22 cellular contexts compared by ENCODE assay signal in the genomic region with DNA sequence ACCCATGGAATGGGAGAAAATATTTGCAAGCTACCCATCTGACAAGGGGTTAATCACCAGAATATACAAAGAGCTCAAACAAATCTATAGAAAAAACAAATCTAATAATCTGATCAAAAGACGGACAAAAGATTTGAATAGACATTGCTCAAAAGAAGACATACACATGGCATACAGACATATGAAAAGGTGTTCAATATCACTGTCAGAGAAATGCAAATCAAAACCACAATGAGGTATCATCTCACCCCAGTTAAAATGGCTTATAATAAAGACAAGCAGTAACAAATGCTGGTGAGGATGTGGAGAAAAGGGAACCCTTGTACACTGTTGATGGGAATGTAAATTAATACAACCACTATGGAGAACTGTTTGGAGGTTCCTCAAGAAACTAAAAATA.
A peak's percentile ranks its signal among the peaks of the same experiment; 100 is the strongest.
DNase-seq lines count a peak whose midpoint lies in the region; ATAC-seq, FAIRE-seq and TF ChIP-seq lines count a peak whose summit lies in the region.
"Had no signal": no experiment of that assay in that cellular context is flagged by ENCODE, and none has a peak within 500 bp of the region (broad histone marks: within the 10 kb centered on the region; RNA-seq: fewer than 3 reads in every experiment).

No MANE protein-coding gene starts in this region.

- H3K27me3 Mint-ChIP-seq in astrocyte (ENCODE audit: low read depth, unreplicated experiment) (no peaks in the 10 kb centered on the region), nephron progenitor cell (ENCODE audit: low read depth, poor library complexity) (peaks cover 6% of the 10 kb centered on the region), chondrocyte (ENCODE audit: low read depth) (no peaks in the 10 kb centered on the region)
- H3K27me3 Mint-ChIP-seq: B cell; CD4-positive, alpha-beta T cell had no signal

- H3K4me3 Mint-ChIP-seq in astrocyte (ENCODE audit: unreplicated experiment) = no peak overlapping the region
- H3K4me3 Mint-ChIP-seq in nephron progenitor cell = no peak overlapping the region
- no peak overlapping the region for H3K4me3 Mint-ChIP-seq in chondrocyte (ENCODE audit: unreplicated experiment)
- H3K4me3 Mint-ChIP-seq: B cell; CD4-positive, alpha-beta T cell; CD8-positive, alpha-beta T cell had no signal

- H3K4me1 ChIP-seq in astrocyte (ENCODE audit: insufficient read depth, low read length) = no peaks in the 10 kb centered on the region
- H3K4me1 ChIP-seq in aorta (ENCODE audit: control insufficient read depth in 1 of 2, insufficient read depth in 2 of 2, low read length in 2 of 2) = no peaks in the 10 kb centered on the region
- H3K4me1 ChIP-seq: A549, Caco-2 had no signal

- H2AFZ ChIP-seq in astrocyte (ENCODE audit: low read depth, low read length) = no peak overlapping the region

- peaks cover 5% of the 10 kb centered on the region for H3K9me3 Mint-ChIP-seq in astrocyte (ENCODE audit: unreplicated experiment)
- H3K9me3 Mint-ChIP-seq in nephron progenitor cell = peaks cover 29% of the 10 kb centered on the region
- H3K9me3 Mint-ChIP-seq in chondrocyte (ENCODE audit: low read depth) = no peaks in the 10 kb centered on the region
- H3K9me3 Mint-ChIP-seq: CD4-positive, alpha-beta T cell; CD8-positive, alpha-beta T cell had no signal

- no peak for TF ChIP-seq CTCF in astrocyte (IDR thresholded peaks at IDR 0.05; ENCODE audit: insufficient read depth, low read depth, low read length)
- TF ChIP-seq CTCF in nephron progenitor cell (IDR thresholded peaks at IDR 0.05) = no peak
- no peak for TF ChIP-seq CTCF in chondrocyte (IDR thresholded peaks at IDR 0.05)

- 83 to 98% methylated on average over 1 of the region's 1 CpG for WGBS in aorta, 2 donors

- ATAC-seq in GM18867 (IDR thresholded peaks at IDR 0.05; ENCODE audit: unreplicated experiment) = peak; percentile 78
- ATAC-seq in aorta (ENCODE audit: low FRiP score) = no peak
- ATAC-seq: A549; CD8-positive, alpha-beta T cell had no signal

- H3K4me1 Mint-ChIP-seq in astrocyte (ENCODE audit: low read depth, unreplicated experiment) (no peaks in the 10 kb centered on the region), nephron progenitor cell (no peaks in the 10 kb centered on the region), chondrocyte (ENCODE audit: low read depth) (no peaks in the 10 kb centered on the region)

- H3K9me3 ChIP-seq in astrocyte (ENCODE audit: insufficient read depth, low read depth, low read length) (no peaks in the 10 kb centered on the region), aorta (ENCODE audit: control insufficient read depth, low read length) (no peaks in the 10 kb centered on the region)
- H3K9me3 ChIP-seq: A549, Caco-2 had no signal

- intact Hi-C loops in aorta (cut with DNase I) = no loop called here

- H3K79me2 ChIP-seq in astrocyte (ENCODE audit: insufficient read depth, low read length) = no peaks in the 10 kb centered on the region

- peak overlapping the region; percentile 13 for H3K27ac Mint-ChIP-seq in astrocyte (ENCODE audit: unreplicated experiment)
- peak overlapping the region; percentile 37 for H3K27ac Mint-ChIP-seq in nephron progenitor cell
- H3K27ac Mint-ChIP-seq in chondrocyte (ENCODE audit: unreplicated experiment) = no peak overlapping the region
- H3K27ac Mint-ChIP-seq: B cell; CD4-positive, alpha-beta T cell; CD8-positive, alpha-beta T cell had no signal

- H3K4me3 ChIP-seq in astrocyte (ENCODE audit: insufficient read depth, low read depth, low read length) (no peak overlapping the region), aorta (ENCODE audit: low read length in 2 of 2) (no peak overlapping the region)
- H3K4me3 ChIP-seq: A549; BLaER1 treated with 17β-estradiol and CSF1 and Interleukin-3, amounts not matched to agents 10 nM and 100 nM had no signal

- no peak overlapping the region for H3K4me2 ChIP-seq in astrocyte (ENCODE audit: low read length)
- H3K4me2 ChIP-seq: A549; BLaER1 treated with 17β-estradiol and CSF1 and Interleukin-3, amounts not matched to agents 10 nM and 100 nM had no signal

- no peak for FAIRE-seq in astrocyte (lab: Jason Lieb, UNC)
- FAIRE-seq: A549, G401.6, GM12892, GM19239 had no signal

- no peaks in the 10 kb centered on the region for H3K27me3 ChIP-seq in astrocyte (ENCODE audit: insufficient read depth, low read length)
- no peaks in the 10 kb centered on the region for H3K27me3 ChIP-seq in aorta (ENCODE audit: control insufficient read depth in 1 of 2, insufficient read depth in 2 of 2, low read length in 1 of 2)
- H3K27me3 ChIP-seq: BLaER1 treated with 17β-estradiol and CSF1 and Interleukin-3, amounts not matched to agents 10 nM and 100 nM had no signal

- DNase-seq in NCI-H526 (lab: John Stamatoyannopoulos, UW) (peak; percentile 82 to 92), astrocyte (ENCODE audit: low read depth) (no peak), nephron progenitor cell (no peak), aorta (no peak), chondrocyte (ENCODE audit: low spot score) (no peak), HT-29 (ENCODE audit: low spot score) (no peak)
- DNase-seq: AML-193; Caco-2; Calu3; CD4-positive, alpha-beta T cell; CD8-positive, alpha-beta T cell; DMS79 treated with DMSO at 0.1 percent for 48 hours; GF-D8 had no signal

- H3K36me3 ChIP-seq in astrocyte (ENCODE audit: insufficient read depth, low read length) (no peaks in the 10 kb centered on the region), aorta (ENCODE audit: control insufficient read depth in 1 of 2, insufficient read depth in 2 of 2, low read length in 1 of 2) (peaks cover 0 to 1% of the 10 kb centered on the region in 2 donors)

- no peaks in the 10 kb centered on the region for H4K20me1 ChIP-seq in astrocyte (ENCODE audit: insufficient read depth, low read length)
- H4K20me1 ChIP-seq: BLaER1 treated with 17β-estradiol and CSF1 and Interleukin-3, amounts not matched to agents 10 nM and 100 nM had no signal

- H3K9ac ChIP-seq in astrocyte (ENCODE audit: low read length) = no peak overlapping the region
- H3K9ac ChIP-seq: BLaER1 treated with 17β-estradiol and CSF1 and Interleukin-3, amounts not matched to agents 10 nM and 100 nM had no signal

- peaks cover 19% of the 10 kb centered on the region for H3K36me3 Mint-ChIP-seq in astrocyte (ENCODE audit: low read depth, unreplicated experiment)
- H3K36me3 Mint-ChIP-seq in nephron progenitor cell (ENCODE audit: low read depth) = peaks cover 31% of the 10 kb centered on the region
- H3K36me3 Mint-ChIP-seq in chondrocyte (ENCODE audit: low read depth) = no peaks in the 10 kb centered on the region

- H3K27ac ChIP-seq in astrocyte (ENCODE audit: low read depth, low read length) (no peak overlapping the region), aorta (ENCODE audit: low read depth in 1 of 2, low read length in 2 of 2) (no peak overlapping the region)
- H3K27ac ChIP-seq: 22Rv1, A549, C4-2B had no signal

Comparison
In these comparisons a context has a peak if more than half of its experiments do, and no peak if none do; other contexts are left out.
1. DNase-seq: peak in NCI-H526 (2 of 2); none in astrocyte (single experiment), nephron progenitor cell (single experiment), aorta (0 of 2), chondrocyte (single experiment) and HT-29 (single experiment).